Comparison of ENCODE assay signal across 2 cellular contexts in genomic region chr19:18954094-18954493, GRCh38.
A peak's percentile ranks its signal among the peaks of the same experiment; 100 is the strongest.
TF ChIP-seq lines count a peak whose summit lies in the region.

No MANE protein-coding gene starts in this region.

TF ChIP-seq in HEK293, 187 proteins besides CTCF, POLR2A, EP300 and RAD21:
- TF ChIP-seq ZNF140 (tag by site-specific recombination; IDR thresholded peaks at IDR 0.05) (no peak), ZNF121 (tag by site-specific recombination; IDR thresholded peaks at IDR 0.05) (no peak), ZNF19 (tag by site-specific recombination; IDR thresholded peaks at IDR 0.05; ENCODE audit: low read depth) (no peak), ZNF518A (tag by site-specific recombination; conservative IDR thresholded peaks at IDR 0.05; ENCODE audit: low read depth) (no peak), ZNF510 (tag by site-specific recombination; IDR thresholded peaks at IDR 0.05; ENCODE audit: insufficient replicate concordance) (no peak), EGR2 (tag by site-specific recombination; IDR thresholded peaks at IDR 0.05; ENCODE audit: low read depth) (peak; percentile 59; the same call in 1 of the 2 replicates), ZNF324 (tag by site-specific recombination; IDR thresholded peaks at IDR 0.05) (no peak), ZNF366 (tag by site-specific recombination; conservative IDR thresholded peaks at IDR 0.05) (peak; percentile 72), ZNF701 (tag by site-specific recombination; IDR thresholded peaks at IDR 0.05) (no peak), ZNF169 (tag by site-specific recombination; IDR thresholded peaks at IDR 0.05) (no peak), SALL2 (tag by site-specific recombination; IDR thresholded peaks at IDR 0.05; ENCODE audit: borderline replicate concordance) (no peak), ZNF830 (tag by site-specific recombination; IDR thresholded peaks at IDR 0.05; ENCODE audit: low read depth) (no peak), ZNF266 (tag by site-specific recombination; IDR thresholded peaks at IDR 0.05; ENCODE audit: low read depth) (no peak), ZNF354C (tag by site-specific recombination; IDR thresholded peaks at IDR 0.05; ENCODE audit: borderline replicate concordance, low read depth) (no peak), TCF7L2 (IDR thresholded peaks at IDR 0.05; ENCODE audit: borderline replicate concordance, low read depth, low read length) (no peak), ZIC2 (tag by site-specific recombination; IDR thresholded peaks at IDR 0.05) (no peak), SP3 (tag by site-specific recombination; IDR thresholded peaks at IDR 0.05) (no peak), ZBTB17 (tag by site-specific recombination; IDR thresholded peaks at IDR 0.05) (0 out of 2 replicates have a peak, but pooled peaks have one; percentile 11), KLF9 (tag by site-specific recombination; IDR thresholded peaks at IDR 0.05; ENCODE audit: low read depth) (no peak), ZBTB6 (tag by site-specific recombination; IDR thresholded peaks at IDR 0.05) (no peak), ZNF792 (tag by site-specific recombination; IDR thresholded peaks at IDR 0.05) (no peak), ZNF514 (tag by site-specific recombination; IDR thresholded peaks at IDR 0.05) (no peak), ZNF341 (tag by site-specific recombination; IDR thresholded peaks at IDR 0.05; ENCODE audit: low read depth) (no peak)

TF ChIP-seq in IMR-90, 13 proteins besides CTCF, POLR2A, EP300 and RAD21:
- TF ChIP-seq, protein P1, sequence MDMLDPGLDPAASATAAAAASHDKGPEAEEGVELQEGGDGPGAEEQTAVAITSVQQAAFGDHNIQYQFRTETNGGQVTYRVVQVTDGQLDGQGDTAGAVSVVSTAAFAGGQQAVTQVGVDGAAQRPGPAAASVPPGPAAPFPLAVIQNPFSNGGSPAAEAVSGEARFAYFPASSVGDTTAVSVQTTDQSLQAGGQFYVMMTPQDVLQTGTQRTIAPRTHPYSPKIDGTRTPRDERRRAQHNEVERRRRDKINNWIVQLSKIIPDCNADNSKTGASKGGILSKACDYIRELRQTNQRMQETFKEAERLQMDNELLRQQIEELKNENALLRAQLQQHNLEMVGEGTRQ (IDR thresholded peaks at IDR 0.05; ENCODE audit: low read depth, low read length): no peak
- TF ChIP-seq NFE2L2 (IDR thresholded peaks at IDR 0.05; ENCODE audit: low read depth, low read length) (no peak), RFX5 (IDR thresholded peaks at IDR 0.05; ENCODE audit: low read depth, low read length) (no peak), MAFK (IDR thresholded peaks at IDR 0.05; ENCODE audit: low read depth, low read length) (no peak), CEBPB (IDR thresholded peaks at IDR 0.05; ENCODE audit: low read depth, low read length) (no peak), FOS (IDR thresholded peaks at IDR 0.05; ENCODE audit: low read depth, low read length) (no peak), RCOR1 (IDR thresholded peaks at IDR 0.05; ENCODE audit: insufficient replicate concordance, low read length) (no peak), MAZ (IDR thresholded peaks at IDR 0.05; ENCODE audit: borderline replicate concordance, low read depth, low read length) (no peak), MXI1 (IDR thresholded peaks at IDR 0.05; ENCODE audit: borderline replicate concordance, low read depth, low read length) (no peak), SMC3 (IDR thresholded peaks at IDR 0.05; ENCODE audit: low read depth, low read length) (no peak), ELK1 (IDR thresholded peaks at IDR 0.05; ENCODE audit: borderline replicate concordance, low read depth, low read length) (no peak), CHD1 (IDR thresholded peaks at IDR 0.05; ENCODE audit: low read depth, low read length) (no peak), BHLHE40 (IDR thresholded peaks at IDR 0.05; ENCODE audit: low read depth, low read length) (no peak)
